8 cellular contexts compared by ENCODE assay signal in genomic region chr14:100192250-100192671, GRCh38. TPM values are rescaled to one million over a fixed set of nuclear protein-coding genes. Genes with fewer than 3 reads are reported as not detected.
DNase-seq lines count a peak whose midpoint lies in the region; ATAC-seq and TF ChIP-seq lines count a peak whose summit lies in the region.

No MANE protein-coding gene starts in this region.

- CTCF ChIA-PET in activated CD4-positive, alpha-beta memory T cell treated with anti-CD3 and anti-CD28 coated beads, Interleukin-2, amount 10 ng/mL, durations not matched to agents 7 days and 5 days (lab: Charles Lee), result interaction anchor here (0.9 to 4.7 kb wide), 55 partner anchors 13 to 512 kb away, joined by 3 to 100 read pairs (median 5); partner anchors contain the start of gene EVL

- no peaks in the 10 kb centered on the region for H3K79me1 ChIP-seq in H9 (ENCODE audit: insufficient read depth, low read depth, low read length, poor library complexity, severe bottlenecking)

- ATAC-seq in heart left ventricle, result peak in 1 of 4 donors; percentile 4
- no peak for ATAC-seq in HG03095 (IDR thresholded peaks at IDR 0.05; ENCODE audit: unreplicated experiment)
- ATAC-seq in HG02642 (IDR thresholded peaks at IDR 0.05; ENCODE audit: poor library complexity, unreplicated experiment), result no peak

- intact Hi-C loops in heart left ventricle (cut with DNase I), result loop anchor here (1.0 to 10.0 kb wide), 9 partner anchors 70 to 211 kb away; partner anchors contain the start of gene WDR25 (in 1 of the 10)

- peak overlapping the region; percentile 91; the same call in 1 of the 2 replicates for H3K14ac ChIP-seq in H9 (ENCODE audit: insufficient read depth, low read length)

- no peaks in the 10 kb centered on the region for H3K79me2 ChIP-seq in H9 (ENCODE audit: insufficient read depth, low read length)

- no peak overlapping the region for H3K4ac ChIP-seq in H9 (ENCODE audit: low read depth, low read length)

- H3K27ac Mint-ChIP-seq in H9, result peak overlapping the region in 1 of 3 experiments; percentile 49; a peak in 3 of 7 replicates
- H3K27ac Mint-ChIP-seq in activated CD4-positive, alpha-beta memory T cell treated with anti-CD3 and anti-CD28 coated beads, Interleukin-2, amount 10 ng/mL, durations not matched to agents 7 days and 5 days, result peak overlapping the region; percentile 73

- no peaks in the 10 kb centered on the region for H3K23me2 ChIP-seq in H9 (ENCODE audit: insufficient read length, low read depth, low read length, poor library complexity, severe bottlenecking)

- H4K20me1 ChIP-seq in H9 (ENCODE audit: control insufficient read depth, insufficient read depth, insufficient read length), result no peaks in the 10 kb centered on the region

- H3K56ac ChIP-seq in H9 (ENCODE audit: insufficient read length, low read depth, low read length), result no peak overlapping the region

- H4K91ac ChIP-seq in H9 (ENCODE audit: insufficient read length, low read depth, low read length), result no peak overlapping the region

- H4K5ac ChIP-seq in H9 (ENCODE audit: insufficient read length, low read depth, low read length), result peak overlapping the region; percentile 2

- H3K36me3 ChIP-seq in heart left ventricle, result no peaks in the 10 kb centered on the region

- H3K4me1 Mint-ChIP-seq in H9, result peaks cover 10 to 14% of the 10 kb centered on the region in 2 experiments
- peaks cover 16% of the 10 kb centered on the region for H3K4me1 Mint-ChIP-seq in activated CD4-positive, alpha-beta memory T cell treated with anti-CD3 and anti-CD28 coated beads, Interleukin-2, amount 10 ng/mL, durations not matched to agents 7 days and 5 days

- H3K36me3 Mint-ChIP-seq in H9 (ENCODE audit: insufficient read depth in 1 of 3, low read depth in 3 of 3), result peaks cover 0 to 5% (median 0%) of the 10 kb centered on the region in 3 experiments; a peak in 1 of 7 replicates
- H3K36me3 Mint-ChIP-seq in activated CD4-positive, alpha-beta memory T cell treated with anti-CD3 and anti-CD28 coated beads, Interleukin-2, amount 10 ng/mL, durations not matched to agents 7 days and 5 days (ENCODE audit: low read depth), result no peaks in the 10 kb centered on the region

- POLR2A ChIA-PET in activated CD4-positive, alpha-beta memory T cell treated with anti-CD3 and anti-CD28 coated beads, Interleukin-2, amount 10 ng/mL, durations not matched to agents 7 days and 5 days (lab: Charles Lee), result interaction anchor here (0.6 to 3.8 kb wide), 10 partner anchors 23 to 221 kb away, joined by 3 to 28 read pairs (median 9); partner anchors contain the start of gene YY1

- no peak overlapping the region for H3K9ac ChIP-seq in H9 (ENCODE audit: extremely low read depth, insufficient read length, low read length)

- no peak overlapping the region for H2AFZ ChIP-seq in H9 (ENCODE audit: low read length)

- no peak overlapping the region for H2BK5ac ChIP-seq in H9 (ENCODE audit: insufficient read length, low read length)

- no peak overlapping the region for H2BK20ac ChIP-seq in H9 (ENCODE audit: low read depth, low read length, poor library complexity, severe bottlenecking)

- peak overlapping the region; percentile 41 to 63 for H3K4me3 Mint-ChIP-seq in H9
- H3K4me3 Mint-ChIP-seq in activated CD4-positive, alpha-beta memory T cell treated with anti-CD3 and anti-CD28 coated beads, Interleukin-2, amount 10 ng/mL, durations not matched to agents 7 days and 5 days, result peak overlapping the region; percentile 27

- no peak overlapping the region for H3K4me2 ChIP-seq in H9 (ENCODE audit: insufficient read depth, insufficient read length, low read length)

- H3K27ac ChIP-seq in H9 (ENCODE audit: insufficient read length, low read depth, low read length), result no peak overlapping the region
- H3K27ac ChIP-seq in heart left ventricle, result peak overlapping the region; percentile 76 to 97 (median 90)
- H3K27ac ChIP-seq in skin epidermis, result peak overlapping the region in 20 of 21 experiments; percentile 63 to 96 (median 92)

- H3K4me1 ChIP-seq in H9 (ENCODE audit: insufficient read depth, low read length) (no peaks in the 10 kb centered on the region; the same call in 1 of the 2 replicates), heart left ventricle (peaks cover 0 to 21% (median 14%) of the 10 kb centered on the region in 12 donors)

- peak overlapping the region; percentile 28 for H2BK12ac ChIP-seq in H9 (ENCODE audit: insufficient read length, low read depth, low read length)

- no peak for DNase-seq in H9
- peak; percentile 19 for DNase-seq in activated CD4-positive, alpha-beta memory T cell treated with anti-CD3 and anti-CD28 coated beads, Interleukin-2, amount 10 ng/mL, durations not matched to agents 7 days and 5 days
- peak in 4 of 5 donors; percentile 38 to 50 (median 42) for DNase-seq in heart left ventricle
- DNase-seq in NCI-H2107 treated with DMSO at 0.1 percent for 48 hours (lab: John Stamatoyannopoulos, UW; ENCODE audit: unreplicated experiment), result no peak
- DNase-seq in pons (ENCODE audit: low spot score), result no peak

- no peaks in the 10 kb centered on the region for H3K9me3 ChIP-seq in H9 (ENCODE audit: control insufficient read depth, low read depth, low read length)
- no peaks in the 10 kb centered on the region for H3K9me3 ChIP-seq in heart left ventricle

- no peak overlapping the region for H2AK5ac ChIP-seq in H9 (ENCODE audit: insufficient read length, low read length)

- H2BK15ac ChIP-seq in H9 (ENCODE audit: low read depth, low read length), result 0 out of 2 replicates have a peak overlapping the region, but pooled peaks have one; percentile 58

- H3K4me3 ChIP-seq in heart left ventricle (peak overlapping the region in 10 of 12 donors; percentile 40 to 63 (median 54)), skin epidermis (peak overlapping the region; percentile 15 to 46 (median 25))

- no peak overlapping the region for H3K23ac ChIP-seq in H9 (ENCODE audit: insufficient read length, low read depth, low read length)

- peak overlapping the region; percentile 61 for H2BK120ac ChIP-seq in H9 (ENCODE audit: low read depth, low read length, poor library complexity, severe bottlenecking)

- no peaks in the 10 kb centered on the region; the same call in 1 of the 2 replicates for H3K27me3 Mint-ChIP-seq in H9 (ENCODE audit: low read depth)
- H3K27me3 Mint-ChIP-seq in activated CD4-positive, alpha-beta memory T cell treated with anti-CD3 and anti-CD28 coated beads, Interleukin-2, amount 10 ng/mL, durations not matched to agents 7 days and 5 days, result no peaks in the 10 kb centered on the region

- TF ChIP-seq CTCF in H9 (conservative IDR thresholded peaks at IDR 0.05) (no peak), heart left ventricle (IDR thresholded peaks at IDR 0.05) (no peak)

- peak overlapping the region; percentile 90 for H3K18ac ChIP-seq in H9 (ENCODE audit: insufficient read length, low read depth, low read length)

- no peak overlapping the region for H4K8ac ChIP-seq in H9 (replicated peaks; ENCODE audit: insufficient read length, low read depth, low read length)

- H3K27me3 ChIP-seq in H9 (ENCODE audit: insufficient read depth, low read length) (no peaks in the 10 kb centered on the region), heart left ventricle (no peaks in the 10 kb centered on the region)

- no CpG with 5 or more reads among the region's 21 CpGs for WGBS in H9 (ENCODE audit: extremely low coverage, insufficient read length, low lambda C conversion rate)
- WGBS in heart left ventricle, 4 donors, result 52 to 67% (median 58%) methylated on average over 17 to 21 of the region's 21 CpGs

- no peak for TF ChIP-seq POLR2A in heart left ventricle (IDR thresholded peaks at IDR 0.05)

- H3K9me3 Mint-ChIP-seq in H9, result peaks cover 5 to 6% of the 10 kb centered on the region in 2 experiments; a peak in 3 of 5 replicates
- no peaks in the 10 kb centered on the region for H3K9me3 Mint-ChIP-seq in activated CD4-positive, alpha-beta memory T cell treated with anti-CD3 and anti-CD28 coated beads, Interleukin-2, amount 10 ng/mL, durations not matched to agents 7 days and 5 days

- H3T11ph ChIP-seq in H9 (ENCODE audit: low read length), result no peak overlapping the region

RNA-seq across cellular contexts. Expression of gene DEGS2, which starts 32.8 kb away (rescaled TPM):
- total RNA-seq in H9 (2021), result 0.59 and 0.72 TPM in 2 replicates
- under 1 TPM; 0.20 to 0.25 TPM for total RNA-seq in activated CD4-positive, alpha-beta memory T cell treated with anti-CD3 and anti-CD28 coated beads, Interleukin-2, amount 10 ng/mL, durations not matched to agents 7 days and 5 days
- under 1 TPM in 3 of 9 donors, not detected in 6; 0.22 to 0.48 (median 0.37) TPM for total RNA-seq in heart left ventricle
- under 1 TPM in 1 of 2 donors, not detected in 1; 0.08 TPM for polyA plus RNA-seq in heart left ventricle

RNA-seq across cellular contexts. Expression of gene YY1, which starts 46.7 kb away (rescaled TPM):
- 103 and 106 TPM in 2 replicates for total RNA-seq in H9 (2021)
- total RNA-seq in activated CD4-positive, alpha-beta memory T cell treated with anti-CD3 and anti-CD28 coated beads, Interleukin-2, amount 10 ng/mL, durations not matched to agents 7 days and 5 days, result 10 to 100 TPM; 94.0 to 95.6 TPM
- 10 to 100 TPM; 32.2 to 59.7 (median 46.0) TPM for total RNA-seq in heart left ventricle
- 10 to 100 TPM; 18.4 to 24.1 TPM for polyA plus RNA-seq in heart left ventricle

Comparison
In these comparisons a context has a peak if more than half of its experiments do, and no peak if none do; other contexts are left out.
1. DNase-seq: peak in activated CD4-positive, alpha-beta memory T cell treated with anti-CD3 and anti-CD28 coated beads, Interleukin-2, amount 10 ng/mL, durations not matched to agents 7 days and 5 days (single experiment) and heart left ventricle (4 of 5); none in H9 (single experiment), NCI-H2107 treated with DMSO at 0.1 percent for 48 hours (single experiment) and pons (single experiment).